8 cellular contexts compared by ENCODE assay signal in genomic region chr2:214683557-214683956, GRCh38.
DNase-seq lines count a peak whose midpoint lies in the region; ATAC-seq and TF ChIP-seq lines count a peak whose summit lies in the region.
"Not testable (repeated sequence)": the region's sequence is repeated elsewhere in the genome, so short reads cannot be mapped to it uniquely, and the experiment has no call there.

No MANE protein-coding gene starts in this region.

- not testable (repeated sequence) for H3K4me1 ChIP-seq in ectodermal cell (ENCODE audit: control insufficient read depth, insufficient read depth, low read length); transverse colon

- H3K36me3 ChIP-seq in H7 (replicated peaks; ENCODE audit: control insufficient read depth, insufficient read depth, low read length); ectodermal cell (ENCODE audit: control insufficient read depth, insufficient read depth, low read length); transverse colon: not testable (repeated sequence)

- TF ChIP-seq CTCF in transverse colon (IDR thresholded peaks at IDR 0.05), result not testable (repeated sequence)

- not testable (repeated sequence) for H3K27me3 Mint-ChIP-seq in activated T-cell treated with anti-CD3 and anti-CD28 coated beads, Interleukin-2, amount 50 U/mL, for 24 hours

- in situ Hi-C loops in transverse colon (cut with MboI; ENCODE audit: low pct_ligation_motif_present in 1 of 4, low pct_unique_long_range_greater_than_20kb in 1 of 4, low sequenced_read_pairs in 3 of 4), result not testable (repeated sequence)

- H3K27ac Mint-ChIP-seq in activated T-cell treated with anti-CD3 and anti-CD28 coated beads, Interleukin-2, amount 50 U/mL, for 24 hours, result peak overlapping the region; percentile 36

- not testable (repeated sequence) for H3K27ac ChIP-seq in ectodermal cell (ENCODE audit: insufficient read depth, low read depth, low read length, poor library complexity, severe bottlenecking); transverse colon

- H3K9me3 Mint-ChIP-seq in activated T-cell treated with anti-CD3 and anti-CD28 coated beads, Interleukin-2, amount 50 U/mL, for 24 hours, result not testable (repeated sequence)

- not testable (repeated sequence) for H3K9me3 ChIP-seq in ectodermal cell (ENCODE audit: control insufficient read depth, low read length); transverse colon

- H3K4me3 ChIP-seq in H7 (ENCODE audit: insufficient read depth, low read depth, low read length) (peak overlapping the region; percentile 37), ectodermal cell (ENCODE audit: insufficient read depth, low read depth, low read length) (peak overlapping the region; percentile 22), transverse colon (peak overlapping the region in 2 of 4 donors; percentile 11 to 30)

- 0% methylated on average over 4 of the region's 12 CpGs for WGBS in ectodermal cell, 2 experiments
- 9% methylated on average over 7 of the region's 12 CpGs; no CpG with 5 or more reads in 1 of the 2 donors for WGBS in transverse colon (ENCODE audit: low coverage in 1 of 2), 2 donors

- TF ChIP-seq EP300 in transverse colon (IDR thresholded peaks at IDR 0.05; ENCODE audit: low read depth), result not testable (repeated sequence)

- not testable (repeated sequence) for DNase-seq in H7; activated T-cell treated with anti-CD3 and anti-CD28 coated beads, Interleukin-2, amount 50 U/mL, for 24 hours; left colon; transverse colon
- peak; percentile 7 for DNase-seq in NCI-H345 treated with DMSO at 0.1 percent for 48 hours (lab: John Stamatoyannopoulos, UW; ENCODE audit: unreplicated experiment)

- H3K4me1 Mint-ChIP-seq in activated T-cell treated with anti-CD3 and anti-CD28 coated beads, Interleukin-2, amount 50 U/mL, for 24 hours (ENCODE audit: low read depth), result not testable (repeated sequence)

- not testable (repeated sequence) for H3K36me3 Mint-ChIP-seq in activated T-cell treated with anti-CD3 and anti-CD28 coated beads, Interleukin-2, amount 50 U/mL, for 24 hours (ENCODE audit: low read depth)

- peak; percentile 9 for TF ChIP-seq POLR2A in transverse colon (IDR thresholded peaks at IDR 0.05)

- H3K4me3 Mint-ChIP-seq in activated T-cell treated with anti-CD3 and anti-CD28 coated beads, Interleukin-2, amount 50 U/mL, for 24 hours, result peak overlapping the region; percentile 71

- H3K27me3 ChIP-seq in H7 (ENCODE audit: control insufficient read depth, insufficient read depth, low read length); ectodermal cell (ENCODE audit: control insufficient read depth, insufficient read depth, low read length, poor library complexity, severe bottlenecking); transverse colon: not testable (repeated sequence)

- intact Hi-C loops in left colon (cut with DNase I, micrococcal nuclease); transverse colon (cut with DNase I; ENCODE audit: low total_unique reads): not testable (repeated sequence)

- ATAC-seq in GM18858 (IDR thresholded peaks at IDR 0.05; ENCODE audit: unreplicated experiment) (peak; percentile 61), HG03342 (IDR thresholded peaks at IDR 0.05; ENCODE audit: unreplicated experiment) (peak; percentile 59), left colon (peak; percentile 67)
